ENCODE assay signal across 22 cellular contexts in the genomic region with DNA sequence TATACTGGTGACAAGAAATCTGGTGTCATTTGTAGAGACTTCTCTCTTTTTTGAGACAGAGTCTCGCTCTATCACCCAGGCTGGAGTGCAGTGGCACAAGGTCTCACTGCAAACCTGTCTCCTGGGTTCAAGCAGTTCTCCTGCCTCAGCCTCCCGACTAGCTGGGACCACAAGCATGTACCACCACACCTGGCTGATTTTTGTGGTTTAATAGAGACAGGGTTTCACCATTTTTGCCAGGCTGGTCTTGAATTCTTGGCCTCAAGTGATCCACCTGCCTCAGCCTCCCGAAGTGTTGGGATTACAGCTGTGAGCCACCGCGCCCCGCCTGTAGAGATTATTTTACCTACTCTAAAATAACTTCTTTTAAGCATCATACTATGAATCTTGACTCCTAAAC. TPM values are rescaled to one million over a fixed set of nuclear protein-coding genes. Genes with fewer than 3 reads are reported as not detected.
A peak's percentile ranks its signal among the peaks of the same experiment; 100 is the strongest.
DNase-seq lines count a peak whose midpoint lies in the region; ATAC-seq and TF ChIP-seq lines count a peak whose summit lies in the region.
"Had no signal": no experiment of that assay in that cellular context is flagged by ENCODE, and none has a peak within 500 bp of the region (broad histone marks: within the 10 kb centered on the region; RNA-seq: fewer than 3 reads in every experiment).

No MANE protein-coding gene starts in this region.

- H3K36me3 ChIP-seq in CD4-positive, alpha-beta memory T cell (ENCODE audit: insufficient read depth, low read length), result no peaks in the 10 kb centered on the region
- H3K36me3 ChIP-seq in gastroesophageal sphincter, result no peaks in the 10 kb centered on the region

- no peaks in the 10 kb centered on the region for H3K9me3 Mint-ChIP-seq in activated CD4-positive, alpha-beta T cell treated with anti-CD3 and anti-CD28 coated beads, Interleukin-2, amount 10 ng/mL, durations not matched to agents 7 days and 5 days
- H3K9me3 Mint-ChIP-seq in CD4-positive, alpha-beta memory T cell, result peaks cover 0 to 2% (median 0%) of the 10 kb centered on the region in 8 donors
- no peaks in the 10 kb centered on the region for H3K9me3 Mint-ChIP-seq in WTC11
- H3K9me3 Mint-ChIP-seq: activated naive CD8-positive, alpha-beta T cell treated with anti-CD3 and anti-CD28 coated beads, Interleukin-2, amount 50 U/mL, for 24 hours; endodermal cell; type B pancreatic cell had no signal

- CTCF ChIA-PET in activated CD4-positive, alpha-beta T cell treated with anti-CD3 and anti-CD28 coated beads, Interleukin-2, amount 10 ng/mL, durations not matched to agents 7 days and 5 days (lab: Charles Lee), result interaction anchor here (0.6 to 3.8 kb wide), 5 partner anchors 14 to 148 kb away, joined by 3 to 18 read pairs (median 4); no protein-coding TSS in a partner anchor
- CTCF ChIA-PET in CD4-positive, alpha-beta memory T cell (lab: Charles Lee; ENCODE audit: partially characterized antibody), result interaction anchor here (1.2 to 14.1 kb wide), 4 partner anchors 15 to 144 kb away, joined by 7 to 268 read pairs (median 8); no protein-coding TSS in a partner anchor
- CTCF ChIA-PET in WTC11 (lab: Charles Lee), result interaction anchor here (1.4 kb wide), 1 partner anchor 15 kb away, joined by 5 read pairs; no protein-coding TSS in a partner anchor

- DNase-seq in activated CD4-positive, alpha-beta T cell treated with anti-CD3 and anti-CD28 coated beads, Interleukin-2, amount 10 ng/mL, durations not matched to agents 7 days and 5 days, result no peak
- no peak for DNase-seq in activated CD4-positive, alpha-beta T cell treated with anti-CD3 and anti-CD28 coated beads, Interleukin-2, amount 50 U/mL, for 1 hour
- DNase-seq in CD4-positive, alpha-beta memory T cell, result peak in 2 of 5 donors; percentile 11 to 42
- no peak for DNase-seq in WTC11 (ENCODE audit: low spot score)
- DNase-seq in foreskin melanocyte, result no peak
- DNase-seq in activated effector memory CD4-positive, alpha-beta T cell treated with anti-CD3 and anti-CD28 coated beads, Interleukin-2, amount 50 U/mL, for 16 hours, result no peak
- DNase-seq: activated naive CD8-positive, alpha-beta T cell treated with anti-CD3 and anti-CD28 coated beads, Interleukin-2, amount 50 U/mL, for 24 hours; body of pancreas; EL; endodermal cell; NCI-H1092 treated with DMSO at 0.1 percent for 48 hours; NCI-H2029 treated with DMSO at 0.1 percent for 48 hours; NCI-H226; occipital lobe; PC-3; right cardiac atrium; Right ventricle myocardium superior had no signal

- H3K27me3 ChIP-seq in CD4-positive, alpha-beta memory T cell (ENCODE audit: insufficient read depth, low read length), result no peaks in the 10 kb centered on the region
- no peaks in the 10 kb centered on the region for H3K27me3 ChIP-seq in gastroesophageal sphincter
- H3K27me3 ChIP-seq: body of pancreas had no signal

- TF ChIP-seq EP300 in gastroesophageal sphincter (IDR thresholded peaks at IDR 0.05), result no peak

- H3K27ac Mint-ChIP-seq in activated CD4-positive, alpha-beta T cell treated with anti-CD3 and anti-CD28 coated beads, Interleukin-2, amount 10 ng/mL, durations not matched to agents 7 days and 5 days, result peak overlapping the region; percentile 60
- peak overlapping the region; percentile 81 to 97 (median 92) for H3K27ac Mint-ChIP-seq in CD4-positive, alpha-beta memory T cell
- H3K27ac Mint-ChIP-seq in WTC11, result peak overlapping the region; percentile 92
- H3K27ac Mint-ChIP-seq: activated naive CD8-positive, alpha-beta T cell treated with anti-CD3 and anti-CD28 coated beads, Interleukin-2, amount 50 U/mL, for 24 hours; B cell; endodermal cell; type B pancreatic cell had no signal

- no peaks in the 10 kb centered on the region for H3K9me3 ChIP-seq in CD4-positive, alpha-beta memory T cell (ENCODE audit: control insufficient read depth in 1 of 2, low read length in 2 of 2)
- H3K9me3 ChIP-seq in gastroesophageal sphincter, result no peaks in the 10 kb centered on the region
- H3K9me3 ChIP-seq: A549, body of pancreas had no signal

- peaks cover 74% of the 10 kb centered on the region for H3K4me1 Mint-ChIP-seq in activated CD4-positive, alpha-beta T cell treated with anti-CD3 and anti-CD28 coated beads, Interleukin-2, amount 10 ng/mL, durations not matched to agents 7 days and 5 days
- peaks cover 38 to 72% (median 55%) of the 10 kb centered on the region in 4 donors for H3K4me1 Mint-ChIP-seq in CD4-positive, alpha-beta memory T cell
- peaks cover 62% of the 10 kb centered on the region for H3K4me1 Mint-ChIP-seq in WTC11

- no peak overlapping the region for H3K4me3 Mint-ChIP-seq in activated CD4-positive, alpha-beta T cell treated with anti-CD3 and anti-CD28 coated beads, Interleukin-2, amount 10 ng/mL, durations not matched to agents 7 days and 5 days
- H3K4me3 Mint-ChIP-seq in CD4-positive, alpha-beta memory T cell, result peak overlapping the region; percentile 73 to 98 (median 97)
- no peak overlapping the region for H3K4me3 Mint-ChIP-seq in WTC11
- H3K4me3 Mint-ChIP-seq: activated naive CD8-positive, alpha-beta T cell treated with anti-CD3 and anti-CD28 coated beads, Interleukin-2, amount 50 U/mL, for 24 hours; B cell; endodermal cell; type B pancreatic cell had no signal

- no peak for TF ChIP-seq POLR2A in gastroesophageal sphincter (IDR thresholded peaks at IDR 0.05)

- H3K27me3 Mint-ChIP-seq in activated CD4-positive, alpha-beta T cell treated with anti-CD3 and anti-CD28 coated beads, Interleukin-2, amount 10 ng/mL, durations not matched to agents 7 days and 5 days, result no peaks in the 10 kb centered on the region
- H3K27me3 Mint-ChIP-seq in CD4-positive, alpha-beta memory T cell, result no peaks in the 10 kb centered on the region
- H3K27me3 Mint-ChIP-seq in WTC11 (ENCODE audit: low read depth), result no peaks in the 10 kb centered on the region
- H3K27me3 Mint-ChIP-seq: activated naive CD8-positive, alpha-beta T cell treated with anti-CD3 and anti-CD28 coated beads, Interleukin-2, amount 50 U/mL, for 24 hours; type B pancreatic cell had no signal

- H3K36me3 Mint-ChIP-seq in activated CD4-positive, alpha-beta T cell treated with anti-CD3 and anti-CD28 coated beads, Interleukin-2, amount 10 ng/mL, durations not matched to agents 7 days and 5 days (ENCODE audit: low read depth), result peaks cover 16% of the 10 kb centered on the region
- H3K36me3 Mint-ChIP-seq in CD4-positive, alpha-beta memory T cell, result peaks cover 0 to 16% of the 10 kb centered on the region in 2 donors
- peaks cover 3% of the 10 kb centered on the region; the same call in 1 of the 2 replicates for H3K36me3 Mint-ChIP-seq in WTC11

- peak overlapping the region; percentile 13 for H3K27ac ChIP-seq in CD4-positive, alpha-beta memory T cell (ENCODE audit: low read depth, low read length)
- H3K27ac ChIP-seq in gastroesophageal sphincter, result peak overlapping the region in 3 of 4 donors; percentile 11 to 99 (median 19)
- H3K27ac ChIP-seq: A549, body of pancreas had no signal

- TF ChIP-seq CTCF in WTC11 (IDR thresholded peaks at IDR 0.05) (no peak), gastroesophageal sphincter (IDR thresholded peaks at IDR 0.05) (no peak)

- ATAC-seq in WTC11 (no peak), gastroesophageal sphincter (no peak), GM19455 (IDR thresholded peaks at IDR 0.05; ENCODE audit: unreplicated experiment) (no peak)
- ATAC-seq: A549; activated naive CD8-positive, alpha-beta T cell treated with anti-CD3 and anti-CD28 coated beads, Interleukin-2, amount 50 U/mL, for 24 hours; body of pancreas; PC-3; right cardiac atrium had no signal

- peaks cover 78% of the 10 kb centered on the region for H3K4me1 ChIP-seq in CD4-positive, alpha-beta memory T cell (ENCODE audit: insufficient read depth, low read length)
- H3K4me1 ChIP-seq in gastroesophageal sphincter, result peaks cover 9 to 98% (median 11%) of the 10 kb centered on the region in 3 donors

- H3K4me3 ChIP-seq in CD4-positive, alpha-beta memory T cell (ENCODE audit: low read length in 2 of 2), result peak overlapping the region; percentile 19 to 40
- H3K4me3 ChIP-seq in gastroesophageal sphincter, result no peak overlapping the region
- H3K4me3 ChIP-seq: A549, body of pancreas had no signal

- POLR2A ChIA-PET in activated CD4-positive, alpha-beta T cell treated with anti-CD3 and anti-CD28 coated beads, Interleukin-2, amount 10 ng/mL, durations not matched to agents 7 days and 5 days (lab: Charles Lee), result interaction anchor here (0.7 kb wide), 1 partner anchor 63 kb away, joined by 6 read pairs; no protein-coding TSS in a partner anchor
- POLR2A ChIA-PET in CD4-positive, alpha-beta memory T cell (lab: Charles Lee; ENCODE audit: partially characterized antibody), result interaction anchor here (0.7 to 19.5 kb wide), 13 partner anchors 10 to 153 kb away, joined by 3 to 332 read pairs (median 7); a partner anchor contains a TSS
- POLR2A ChIA-PET in WTC11 (lab: Charles Lee), result interaction anchor here (0.6 kb wide), 1 partner anchor 1200 kb away, joined by 3 read pairs; no protein-coding TSS in a partner anchor

- WGBS in gastroesophageal sphincter (ENCODE audit: low coverage in 1 of 2), 2 donors, result 92 to 98% methylated on average over 6 of the region's 6 CpGs

- intact Hi-C loops in CD4-positive, alpha-beta memory T cell (cut with micrococcal nuclease), result no loop called here

TF ChIP-seq in WTC11, 78 proteins besides CTCF, POLR2A, EP300 and RAD21 (continues in another document):
- TF ChIP-seq, protein P1, sequence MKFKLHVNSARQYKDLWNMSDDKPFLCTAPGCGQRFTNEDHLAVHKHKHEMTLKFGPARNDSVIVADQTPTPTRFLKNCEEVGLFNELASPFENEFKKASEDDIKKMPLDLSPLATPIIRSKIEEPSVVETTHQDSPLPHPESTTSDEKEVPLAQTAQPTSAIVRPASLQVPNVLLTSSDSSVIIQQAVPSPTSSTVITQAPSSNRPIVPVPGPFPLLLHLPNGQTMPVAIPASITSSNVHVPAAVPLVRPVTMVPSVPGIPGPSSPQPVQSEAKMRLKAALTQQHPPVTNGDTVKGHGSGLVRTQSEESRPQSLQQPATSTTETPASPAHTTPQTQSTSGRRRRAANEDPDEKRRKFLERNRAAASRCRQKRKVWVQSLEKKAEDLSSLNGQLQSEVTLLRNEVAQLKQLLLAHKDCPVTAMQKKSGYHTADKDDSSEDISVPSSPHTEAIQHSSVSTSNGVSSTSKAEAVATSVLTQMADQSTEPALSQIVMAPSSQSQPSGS (CRISPR knock-in tag; IDR thresholded peaks at IDR 0.05; ENCODE audit: borderline replicate concordance, low read depth), result no peak
- TF ChIP-seq, protein P2, sequence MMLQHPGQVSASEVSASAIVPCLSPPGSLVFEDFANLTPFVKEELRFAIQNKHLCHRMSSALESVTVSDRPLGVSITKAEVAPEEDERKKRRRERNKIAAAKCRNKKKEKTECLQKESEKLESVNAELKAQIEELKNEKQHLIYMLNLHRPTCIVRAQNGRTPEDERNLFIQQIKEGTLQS (CRISPR knock-in tag; conservative IDR thresholded peaks at IDR 0.05), result no peak

RNA-seq across cellular contexts. Expression of a gene that starts 6.5 kb away (rescaled TPM):
- total RNA-seq in activated CD4-positive, alpha-beta T cell treated with anti-CD3 and anti-CD28 coated beads, Interleukin-2, amount 10 ng/mL, durations not matched to agents 7 days and 5 days, result 10 to 100 TPM; 54.2 to 55.8 TPM
- 100 to 1,000 TPM; 103 to 105 TPM for total RNA-seq in CD4-positive, alpha-beta memory T cell
- 10 to 100 TPM; 71.2 to 74.9 TPM for polyA plus RNA-seq in CD4-positive, alpha-beta memory T cell
- total RNA-seq in WTC11 (2021) (63.1 to 66.4 TPM (median 65.3 TPM) in 3 replicates), gastroesophageal sphincter (10 to 100 TPM; 47.3 to 79.1 (median 68.7) TPM)

Comparison
In these comparisons a context has a peak if more than half of its experiments do, and no peak if none do; other contexts are left out.
1. H3K4me3 Mint-ChIP-seq: peak in CD4-positive, alpha-beta memory T cell (8 of 8); none in activated CD4-positive, alpha-beta T cell treated with anti-CD3 and anti-CD28 coated beads, Interleukin-2, amount 10 ng/mL, durations not matched to agents 7 days and 5 days (single experiment) and WTC11 (single experiment).
2. H3K4me3 ChIP-seq: peak in CD4-positive, alpha-beta memory T cell (2 of 2); none in gastroesophageal sphincter (0 of 2).
3. Peak in every context shown above with its lines, with median percentiles within 50 percentile points of each other: H3K27ac Mint-ChIP-seq.